Comparison of ENCODE assay signal across 2 cellular contexts in the genomic region with DNA sequence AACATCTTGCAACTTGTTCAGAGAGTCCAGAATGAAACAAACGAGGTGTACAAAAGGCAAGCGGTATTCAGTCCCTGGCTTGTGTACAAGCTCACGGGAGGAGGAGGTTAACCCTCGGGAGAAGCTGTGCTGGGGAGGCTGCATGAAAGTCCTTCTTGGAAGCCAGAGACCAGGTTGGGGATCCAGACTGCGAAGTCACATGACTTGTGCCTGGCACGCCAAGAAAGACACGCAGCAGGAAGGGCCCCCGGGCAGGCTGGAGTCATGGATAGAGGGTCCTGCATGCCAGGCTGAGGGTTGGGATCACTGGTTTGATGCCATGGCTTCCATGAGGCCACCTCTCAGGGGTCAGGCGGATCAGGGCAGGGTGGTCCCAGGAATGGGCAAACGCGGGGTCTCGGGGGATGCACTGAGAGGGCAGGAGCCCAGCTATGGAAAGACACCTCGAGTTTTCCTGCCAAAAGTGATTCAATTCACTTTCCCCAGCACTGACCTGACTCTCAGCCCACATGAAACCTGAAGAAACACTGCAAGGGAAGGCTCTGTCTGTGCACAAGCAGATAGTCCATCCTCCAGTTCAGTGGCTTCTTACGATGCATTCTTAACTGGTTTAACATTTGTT.
TF ChIP-seq lines count a peak whose summit lies in the region.

No MANE protein-coding gene starts in this region.

TF ChIP-seq in SK-N-SH, 30 proteins besides CTCF, POLR2A, EP300 and RAD21 (continued from another document):
- TF ChIP-seq, protein P1, sequence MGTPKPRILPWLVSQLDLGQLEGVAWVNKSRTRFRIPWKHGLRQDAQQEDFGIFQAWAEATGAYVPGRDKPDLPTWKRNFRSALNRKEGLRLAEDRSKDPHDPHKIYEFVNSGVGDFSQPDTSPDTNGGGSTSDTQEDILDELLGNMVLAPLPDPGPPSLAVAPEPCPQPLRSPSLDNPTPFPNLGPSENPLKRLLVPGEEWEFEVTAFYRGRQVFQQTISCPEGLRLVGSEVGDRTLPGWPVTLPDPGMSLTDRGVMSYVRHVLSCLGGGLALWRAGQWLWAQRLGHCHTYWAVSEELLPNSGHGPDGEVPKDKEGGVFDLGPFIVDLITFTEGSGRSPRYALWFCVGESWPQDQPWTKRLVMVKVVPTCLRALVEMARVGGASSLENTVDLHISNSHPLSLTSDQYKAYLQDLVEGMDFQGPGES (IDR thresholded peaks at IDR 0.05; ENCODE audit: low read depth, low read length), result no peak
- TF ChIP-seq CHD2 (IDR thresholded peaks at IDR 0.05; ENCODE audit: low read length, partially characterized antibody), result no peak
- no peak for TF ChIP-seq MEF2A (IDR thresholded peaks at IDR 0.05; ENCODE audit: borderline replicate concordance, low read depth)
- TF ChIP-seq, protein P2, sequence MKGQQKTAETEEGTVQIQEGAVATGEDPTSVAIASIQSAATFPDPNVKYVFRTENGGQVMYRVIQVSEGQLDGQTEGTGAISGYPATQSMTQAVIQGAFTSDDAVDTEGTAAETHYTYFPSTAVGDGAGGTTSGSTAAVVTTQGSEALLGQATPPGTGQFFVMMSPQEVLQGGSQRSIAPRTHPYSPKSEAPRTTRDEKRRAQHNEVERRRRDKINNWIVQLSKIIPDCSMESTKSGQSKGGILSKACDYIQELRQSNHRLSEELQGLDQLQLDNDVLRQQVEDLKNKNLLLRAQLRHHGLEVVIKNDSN (IDR thresholded peaks at IDR 0.05; ENCODE audit: borderline replicate concordance, low read depth), result no peak
- no peak for TF ChIP-seq NRF1 (IDR thresholded peaks at IDR 0.05; ENCODE audit: low read depth, low read length)
- TF ChIP-seq POLR2AphosphoS5 (IDR thresholded peaks at IDR 0.05; ENCODE audit: low read depth, low read length), result no peak
- TF ChIP-seq REST (IDR thresholded peaks at IDR 0.05; ENCODE audit: low read depth, low read length), result no peak
- TF ChIP-seq MAX (IDR thresholded peaks at IDR 0.05; ENCODE audit: low read depth), result no peak
- no peak for TF ChIP-seq RFX5 (IDR thresholded peaks at IDR 0.05; ENCODE audit: low read length)
- no peak for TF ChIP-seq FOXJ3 (CRISPR knock-in tag; IDR thresholded peaks at IDR 0.05)
- TF ChIP-seq GATA2 (CRISPR knock-in tag; IDR thresholded peaks at IDR 0.05), result no peak
- no peak for TF ChIP-seq YY1 (IDR thresholded peaks at IDR 0.05; ENCODE audit: low read depth)
- TF ChIP-seq GABPA (IDR thresholded peaks at IDR 0.05; ENCODE audit: low read depth), result no peak
- no peak for TF ChIP-seq TCF12 (IDR thresholded peaks at IDR 0.05)
- TF ChIP-seq EZH2phosphoT487 (IDR thresholded peaks at IDR 0.05; ENCODE audit: borderline replicate concordance, low read depth), result no peak
- TF ChIP-seq FOSL2 (IDR thresholded peaks at IDR 0.05; ENCODE audit: borderline replicate concordance, low read depth), result no peak
- TF ChIP-seq NFIC (IDR thresholded peaks at IDR 0.05; ENCODE audit: borderline replicate concordance), result no peak

TF ChIP-seq in SK-N-SH treated with all-trans-retinoic acid at 6 μM for 48 hours, 23 proteins besides CTCF, POLR2A, EP300 and RAD21 (continued from another document):
- TF ChIP-seq, protein P3, sequence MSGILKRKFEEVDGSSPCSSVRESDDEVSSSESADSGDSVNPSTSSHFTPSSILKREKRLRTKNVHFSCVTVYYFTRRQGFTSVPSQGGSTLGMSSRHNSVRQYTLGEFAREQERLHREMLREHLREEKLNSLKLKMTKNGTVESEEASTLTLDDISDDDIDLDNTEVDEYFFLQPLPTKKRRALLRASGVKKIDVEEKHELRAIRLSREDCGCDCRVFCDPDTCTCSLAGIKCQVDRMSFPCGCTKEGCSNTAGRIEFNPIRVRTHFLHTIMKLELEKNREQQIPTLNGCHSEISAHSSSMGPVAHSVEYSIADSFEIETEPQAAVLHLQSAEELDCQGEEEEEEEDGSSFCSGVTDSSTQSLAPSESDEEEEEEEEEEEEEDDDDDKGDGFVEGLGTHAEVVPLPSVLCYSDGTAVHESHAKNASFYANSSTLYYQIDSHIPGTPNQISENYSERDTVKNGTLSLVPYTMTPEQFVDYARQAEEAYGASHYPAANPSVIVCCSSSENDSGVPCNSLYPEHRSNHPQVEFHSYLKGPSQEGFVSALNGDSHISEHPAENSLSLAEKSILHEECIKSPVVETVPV (CRISPR knock-in tag; IDR thresholded peaks at IDR 0.05), result no peak
- TF ChIP-seq OSR1 (CRISPR knock-in tag; IDR thresholded peaks at IDR 0.05) (no peak), PPARA (CRISPR knock-in tag; IDR thresholded peaks at IDR 0.05; ENCODE audit: borderline replicate concordance) (no peak), ZFP30 (CRISPR knock-in tag; IDR thresholded peaks at IDR 0.05) (no peak), ZNF8 (CRISPR knock-in tag; IDR thresholded peaks at IDR 0.05) (no peak), ZNF565 (CRISPR knock-in tag; conservative IDR thresholded peaks at IDR 0.05; ENCODE audit: low read depth) (no peak), CSDC2 (CRISPR knock-in tag; IDR thresholded peaks at IDR 0.05) (no peak)
- TF ChIP-seq, protein P4, sequence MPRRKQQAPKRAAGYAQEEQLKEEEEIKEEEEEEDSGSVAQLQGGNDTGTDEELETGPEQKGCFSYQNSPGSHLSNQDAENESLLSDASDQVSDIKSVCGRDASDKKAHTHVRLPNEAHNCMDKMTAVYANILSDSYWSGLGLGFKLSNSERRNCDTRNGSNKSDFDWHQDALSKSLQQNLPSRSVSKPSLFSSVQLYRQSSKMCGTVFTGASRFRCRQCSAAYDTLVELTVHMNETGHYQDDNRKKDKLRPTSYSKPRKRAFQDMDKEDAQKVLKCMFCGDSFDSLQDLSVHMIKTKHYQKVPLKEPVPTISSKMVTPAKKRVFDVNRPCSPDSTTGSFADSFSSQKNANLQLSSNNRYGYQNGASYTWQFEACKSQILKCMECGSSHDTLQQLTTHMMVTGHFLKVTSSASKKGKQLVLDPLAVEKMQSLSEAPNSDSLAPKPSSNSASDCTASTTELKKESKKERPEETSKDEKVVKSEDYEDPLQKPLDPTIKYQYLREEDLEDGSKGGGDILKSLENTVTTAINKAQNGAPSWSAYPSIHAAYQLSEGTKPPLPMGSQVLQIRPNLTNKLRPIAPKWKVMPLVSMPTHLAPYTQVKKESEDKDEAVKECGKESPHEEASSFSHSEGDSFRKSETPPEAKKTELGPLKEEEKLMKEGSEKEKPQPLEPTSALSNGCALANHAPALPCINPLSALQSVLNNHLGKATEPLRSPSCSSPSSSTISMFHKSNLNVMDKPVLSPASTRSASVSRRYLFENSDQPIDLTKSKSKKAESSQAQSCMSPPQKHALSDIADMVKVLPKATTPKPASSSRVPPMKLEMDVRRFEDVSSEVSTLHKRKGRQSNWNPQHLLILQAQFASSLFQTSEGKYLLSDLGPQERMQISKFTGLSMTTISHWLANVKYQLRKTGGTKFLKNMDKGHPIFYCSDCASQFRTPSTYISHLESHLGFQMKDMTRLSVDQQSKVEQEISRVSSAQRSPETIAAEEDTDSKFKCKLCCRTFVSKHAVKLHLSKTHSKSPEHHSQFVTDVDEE (CRISPR knock-in tag; IDR thresholded peaks at IDR 0.05), result no peak
TF ChIP-seq in SK-N-SH treated with all-trans-retinoic acid at 6 μM for 48 hours: peak in this region for 0.
